In genomic region chr10:77872947-77873557, GRCh38 we compare ENCODE assay signal across 11 cellular contexts. TPM values are rescaled to one million over a fixed set of nuclear protein-coding genes. Genes with fewer than 3 reads are reported as not detected.
A peak's percentile ranks its signal among the peaks of the same experiment; 100 is the strongest.
DNase-seq lines count a peak whose midpoint lies in the region; ATAC-seq and TF ChIP-seq lines count a peak whose summit lies in the region.
"Had no signal": no experiment of that assay in that cellular context is flagged by ENCODE, and none has a peak within 500 bp of the region (broad histone marks: within the 10 kb centered on the region; RNA-seq: fewer than 3 reads in every experiment).

No MANE protein-coding gene starts in this region.

- no peak overlapping the region for H3K9ac ChIP-seq in rectal smooth muscle tissue (ENCODE audit: low read length)
- H3K9ac ChIP-seq: KMS-11 had no signal

- no peak for ATAC-seq in CD4-positive, CD25-positive, alpha-beta regulatory T cell (ENCODE audit: low read depth in 2 of 2)
- ATAC-seq in RWPE2 (ENCODE audit: low read depth): peak; percentile 3
- ATAC-seq in GM21529 (IDR thresholded peaks at IDR 0.05; ENCODE audit: unreplicated experiment): no peak
- ATAC-seq in GM18511 (IDR thresholded peaks at IDR 0.05; ENCODE audit: unreplicated experiment): no peak
- no peak for ATAC-seq in HG03045 (IDR thresholded peaks at IDR 0.05; ENCODE audit: unreplicated experiment)

- no peaks in the 10 kb centered on the region for H3K36me3 Mint-ChIP-seq in CD4-positive, CD25-positive, alpha-beta regulatory T cell

- no peaks in the 10 kb centered on the region for H3K27me3 ChIP-seq in CD4-positive, CD25-positive, alpha-beta regulatory T cell (ENCODE audit: control insufficient read depth, insufficient read depth, low read length)
- H3K27me3 ChIP-seq in RWPE2 (ENCODE audit: insufficient read depth, poor library complexity, severe bottlenecking) (no peaks in the 10 kb centered on the region), esophagus (ENCODE audit: control insufficient read depth in 1 of 2, insufficient read depth in 2 of 2, low read length in 2 of 2) (no peaks in the 10 kb centered on the region), rectal smooth muscle tissue (ENCODE audit: control insufficient read depth, insufficient read depth, low read length) (no peaks in the 10 kb centered on the region)

- no peaks in the 10 kb centered on the region for H3K36me3 ChIP-seq in CD4-positive, CD25-positive, alpha-beta regulatory T cell (ENCODE audit: control insufficient read depth, insufficient read depth, low read length)
- H3K36me3 ChIP-seq in RWPE2 (ENCODE audit: low read depth) (peaks cover 13% of the 10 kb centered on the region), esophagus (ENCODE audit: control insufficient read depth in 2 of 2, insufficient read depth in 2 of 2, low read length in 1 of 2) (peaks cover 0 to 2% of the 10 kb centered on the region in 2 donors), rectal smooth muscle tissue (ENCODE audit: control insufficient read depth, insufficient read depth, low read length) (no peaks in the 10 kb centered on the region)

- H3K9me3 ChIP-seq in CD4-positive, CD25-positive, alpha-beta regulatory T cell (ENCODE audit: control insufficient read depth in 2 of 2, low read length in 2 of 2): no peaks in the 10 kb centered on the region
- no peaks in the 10 kb centered on the region for H3K9me3 ChIP-seq in RWPE2 (ENCODE audit: severe bottlenecking)
- no peaks in the 10 kb centered on the region for H3K9me3 ChIP-seq in esophagus (ENCODE audit: control insufficient read depth in 2 of 2, insufficient read depth in 1 of 2, low read depth in 1 of 2, low read length in 1 of 2)

- H3K27ac Mint-ChIP-seq in CD4-positive, CD25-positive, alpha-beta regulatory T cell: peak overlapping the region in 2 of 3 donors; percentile 92 to 94

- H3K4me1 ChIP-seq in CD4-positive, CD25-positive, alpha-beta regulatory T cell (ENCODE audit: control insufficient read depth, insufficient read depth, low read length, poor library complexity, severe bottlenecking): peaks cover 11% of the 10 kb centered on the region
- H3K4me1 ChIP-seq in RWPE2 (ENCODE audit: insufficient read depth, poor library complexity, severe bottlenecking): peaks cover 57% of the 10 kb centered on the region
- peaks cover 0 to 44% of the 10 kb centered on the region in 2 donors for H3K4me1 ChIP-seq in esophagus (ENCODE audit: control insufficient read depth in 2 of 2, insufficient read depth in 2 of 2, low read length in 1 of 2)
- H3K4me1 ChIP-seq in rectal smooth muscle tissue (ENCODE audit: control insufficient read depth, insufficient read depth, low read length): peaks cover 26% of the 10 kb centered on the region

- no peak for DNase-seq in CD4-positive, CD25-positive, alpha-beta regulatory T cell
- DNase-seq in RWPE2 (ENCODE audit: low spot score) (no peak), NCI-H524 treated with DMSO at 0.1 percent for 48 hours (lab: John Stamatoyannopoulos, UW) (no peak)
- DNase-seq: central memory CD4-positive, alpha-beta T cell; foreskin melanocyte had no signal

- no peak overlapping the region for H3K4me3 ChIP-seq in CD4-positive, CD25-positive, alpha-beta regulatory T cell (ENCODE audit: low read depth, low read length)
- H3K4me3 ChIP-seq in RWPE2 (ENCODE audit: severe bottlenecking): no peak overlapping the region
- no peak overlapping the region for H3K4me3 ChIP-seq in esophagus (ENCODE audit: low read depth in 1 of 2, low read length in 2 of 2)
- H3K4me3 ChIP-seq in rectal smooth muscle tissue (ENCODE audit: low read length): no peak overlapping the region

- no peak for TF ChIP-seq CTCF in RWPE2 (IDR thresholded peaks at IDR 0.05; ENCODE audit: poor library complexity, severe bottlenecking)

- H3K27ac ChIP-seq in CD4-positive, CD25-positive, alpha-beta regulatory T cell (ENCODE audit: insufficient read depth, low read length, poor library complexity, severe bottlenecking): no peak overlapping the region
- peak overlapping the region; percentile 90 for H3K27ac ChIP-seq in RWPE2 (ENCODE audit: poor library complexity, severe bottlenecking)
- H3K27ac ChIP-seq in esophagus (ENCODE audit: low read depth in 2 of 2, low read length in 1 of 2): peak overlapping the region; percentile 96 to 97
- peak overlapping the region; percentile 85 for H3K27ac ChIP-seq in rectal smooth muscle tissue (ENCODE audit: low read depth, low read length)
- H3K27ac ChIP-seq: KMS-11 had no signal

- H3K9me3 Mint-ChIP-seq in CD4-positive, CD25-positive, alpha-beta regulatory T cell: no peaks in the 10 kb centered on the region

- H3K4me3 Mint-ChIP-seq in CD4-positive, CD25-positive, alpha-beta regulatory T cell: peak overlapping the region in 1 of 4 donors; percentile 76

- peaks cover 2 to 20% (median 14%) of the 10 kb centered on the region in 4 donors for H3K4me1 Mint-ChIP-seq in CD4-positive, CD25-positive, alpha-beta regulatory T cell

- 46 to 68% methylated on average over 7 of the region's 7 CpGs for WGBS in esophagus, 2 donors

- H3K27me3 Mint-ChIP-seq in CD4-positive, CD25-positive, alpha-beta regulatory T cell: no peaks in the 10 kb centered on the region

RNA-seq across cellular contexts. Expression of gene DLG5, which starts 53.5 kb away (rescaled TPM):
- 3.7 TPM for total RNA-seq in CD4-positive, CD25-positive, alpha-beta regulatory T cell
- polyA plus RNA-seq in CD4-positive, CD25-positive, alpha-beta regulatory T cell: under 1 TPM in 3 of 4 donors, not detected in 1; 0.06 to 0.17 (median 0.11) TPM
- 10 to 100 TPM; 13.9 to 17.4 TPM for polyA plus RNA-seq in esophagus

Comparison
In these comparisons a context has a peak if more than half of its experiments do, and no peak if none do; other contexts are left out.
1. RNA of gene DLG5, which starts 53.5 kb away (polyA plus RNA-seq): 13.9 to 17.4 TPM in esophagus; 0.06 to 0.17 TPM in CD4-positive, CD25-positive, alpha-beta regulatory T cell; every median in the first group is over 10 times any median in the second.